In genomic region chr20:33883164-33883563, GRCh38 we compare ENCODE assay signal across 12 cellular contexts.
DNase-seq lines count a peak whose midpoint lies in the region; ATAC-seq lines count a peak whose summit lies in the region.
"Had no signal": no experiment of that assay in that cellular context is flagged by ENCODE, and none has a peak within 500 bp of the region (broad histone marks: within the 10 kb centered on the region; RNA-seq: fewer than 3 reads in every experiment).

No MANE protein-coding gene starts in this region.

- CTCF ChIA-PET in activated CD4-positive, alpha-beta memory T cell treated with anti-CD3 and anti-CD28 coated beads, Interleukin-2, amount 10 ng/mL, durations not matched to agents 7 days and 5 days (lab: Charles Lee) = interaction anchor here (1.0 kb wide), 1 partner anchor 12 kb away, joined by 4 read pairs; no protein-coding TSS in a partner anchor

- peak overlapping the region; percentile 48 for H3K27ac Mint-ChIP-seq in memory B cell
- no peak overlapping the region for H3K27ac Mint-ChIP-seq in activated T-cell treated with anti-CD3 and anti-CD28 coated beads, Interleukin-2, amount 50 U/mL, for 72 hours
- no peak overlapping the region for H3K27ac Mint-ChIP-seq in activated CD4-positive, alpha-beta memory T cell treated with anti-CD3 and anti-CD28 coated beads, Interleukin-2, amount 10 ng/mL, durations not matched to agents 7 days and 5 days

- in situ Hi-C loops in KBM-7 (cut with MboI; ENCODE audit: low pct_unique_long_range_greater_than_20kb, low sequenced_read_pairs) = no loop called here

- H3K9me3 Mint-ChIP-seq in memory B cell = peaks cover 2% of the 10 kb centered on the region
- H3K9me3 Mint-ChIP-seq in activated T-cell treated with anti-CD3 and anti-CD28 coated beads, Interleukin-2, amount 50 U/mL, for 72 hours = peaks cover 3 to 9% of the 10 kb centered on the region in 2 donors
- peaks cover 15% of the 10 kb centered on the region for H3K9me3 Mint-ChIP-seq in activated CD4-positive, alpha-beta memory T cell treated with anti-CD3 and anti-CD28 coated beads, Interleukin-2, amount 10 ng/mL, durations not matched to agents 7 days and 5 days

- no peak for DNase-seq in memory B cell (ENCODE audit: low spot score in 2 of 2)
- DNase-seq in activated T-cell treated with anti-CD3 and anti-CD28 coated beads, Interleukin-2, amount 50 U/mL, for 72 hours = no peak
- DNase-seq in activated CD4-positive, alpha-beta memory T cell treated with anti-CD3 and anti-CD28 coated beads, Interleukin-2, amount 10 ng/mL, durations not matched to agents 7 days and 5 days = no peak
- DNase-seq in KBM-7 = no peak
- no peak for DNase-seq in NCI-H82 treated with DMSO at 0.1 percent for 48 hours (lab: John Stamatoyannopoulos, UW; ENCODE audit: unreplicated experiment)
- DNase-seq: amniotic stem cell, COR-L47, left cardiac atrium, NCI-H748 treated with DMSO at 0.1 percent for 48 hours had no signal

- ATAC-seq in GM18867 (IDR thresholded peaks at IDR 0.05; ENCODE audit: unreplicated experiment) (peak; percentile 78), GM21576 (IDR thresholded peaks at IDR 0.05; ENCODE audit: unreplicated experiment) (peak; percentile 77), HG03159 (IDR thresholded peaks at IDR 0.05; ENCODE audit: unreplicated experiment) (peak; percentile 79), memory B cell (ENCODE audit: low read depth) (peak; percentile 84)
- no peak for ATAC-seq in activated T-cell treated with anti-CD3 and anti-CD28 coated beads, Interleukin-2, amount 50 U/mL, for 72 hours (replicated peaks in 1 of 2)
- ATAC-seq: left cardiac atrium had no signal

- H3K27me3 Mint-ChIP-seq in memory B cell = peaks cover 4% of the 10 kb centered on the region
- H3K27me3 Mint-ChIP-seq in activated T-cell treated with anti-CD3 and anti-CD28 coated beads, Interleukin-2, amount 50 U/mL, for 72 hours (ENCODE audit: low read depth) = no peaks in the 10 kb centered on the region
- peaks cover under 1% of the 10 kb centered on the region for H3K27me3 Mint-ChIP-seq in activated CD4-positive, alpha-beta memory T cell treated with anti-CD3 and anti-CD28 coated beads, Interleukin-2, amount 10 ng/mL, durations not matched to agents 7 days and 5 days

- no peaks in the 10 kb centered on the region for H3K36me3 Mint-ChIP-seq in memory B cell
- peaks cover 0 to 8% of the 10 kb centered on the region in 2 donors for H3K36me3 Mint-ChIP-seq in activated T-cell treated with anti-CD3 and anti-CD28 coated beads, Interleukin-2, amount 50 U/mL, for 72 hours (ENCODE audit: insufficient read depth in 2 of 2)
- H3K36me3 Mint-ChIP-seq in activated CD4-positive, alpha-beta memory T cell treated with anti-CD3 and anti-CD28 coated beads, Interleukin-2, amount 10 ng/mL, durations not matched to agents 7 days and 5 days (ENCODE audit: low read depth) = peaks cover 3% of the 10 kb centered on the region

- POLR2A ChIA-PET in activated CD4-positive, alpha-beta memory T cell treated with anti-CD3 and anti-CD28 coated beads, Interleukin-2, amount 10 ng/mL, durations not matched to agents 7 days and 5 days (lab: Charles Lee) = interaction anchor here (0.6 kb wide), 1 partner anchor 155 kb away, joined by 3 read pairs; no protein-coding TSS in a partner anchor

- no peak overlapping the region for H3K4me3 Mint-ChIP-seq in memory B cell
- no peak overlapping the region for H3K4me3 Mint-ChIP-seq in activated T-cell treated with anti-CD3 and anti-CD28 coated beads, Interleukin-2, amount 50 U/mL, for 72 hours
- H3K4me3 Mint-ChIP-seq in activated CD4-positive, alpha-beta memory T cell treated with anti-CD3 and anti-CD28 coated beads, Interleukin-2, amount 10 ng/mL, durations not matched to agents 7 days and 5 days = no peak overlapping the region

- H3K4me1 Mint-ChIP-seq in memory B cell = peaks cover 21% of the 10 kb centered on the region
- no peaks in the 10 kb centered on the region for H3K4me1 Mint-ChIP-seq in activated T-cell treated with anti-CD3 and anti-CD28 coated beads, Interleukin-2, amount 50 U/mL, for 72 hours (ENCODE audit: low read depth)
- H3K4me1 Mint-ChIP-seq in activated CD4-positive, alpha-beta memory T cell treated with anti-CD3 and anti-CD28 coated beads, Interleukin-2, amount 10 ng/mL, durations not matched to agents 7 days and 5 days = peaks cover 3% of the 10 kb centered on the region

Comparison
In these comparisons a context has a peak if more than half of its experiments do, and no peak if none do; other contexts are left out.
1. ATAC-seq: peak in GM18867 (single experiment), GM21576 (single experiment), HG03159 (single experiment) and memory B cell (single experiment); none in activated T-cell treated with anti-CD3 and anti-CD28 coated beads, Interleukin-2, amount 50 U/mL, for 72 hours (0 of 2).